9 cellular contexts compared by ENCODE assay signal in genomic region chr10:71837085-71837827, GRCh38. TPM values are rescaled to one million over a fixed set of nuclear protein-coding genes. Genes with fewer than 3 reads are reported as not detected.
DNase-seq lines count a peak whose midpoint lies in the region; ATAC-seq and TF ChIP-seq lines count a peak whose summit lies in the region.
"Had no signal": no experiment of that assay in that cellular context is flagged by ENCODE, and none has a peak within 500 bp of the region (broad histone marks: within the 10 kb centered on the region; RNA-seq: fewer than 3 reads in every experiment).

No MANE protein-coding gene starts in this region.

- peak overlapping the region; percentile 71 for H3K4me2 ChIP-seq in OCI-LY7 (ENCODE audit: low read length)
- H3K4me2 ChIP-seq: KMS-11 had no signal

- no peak for ATAC-seq in HG03565 (IDR thresholded peaks at IDR 0.05; ENCODE audit: unreplicated experiment)
- ATAC-seq in GM19328 (IDR thresholded peaks at IDR 0.05; ENCODE audit: unreplicated experiment) = no peak
- ATAC-seq in GM21423 (IDR thresholded peaks at IDR 0.05; ENCODE audit: unreplicated experiment) = no peak

- H2AFZ ChIP-seq in OCI-LY7 (ENCODE audit: low read length) = no peak overlapping the region

- H3K36me3 ChIP-seq in OCI-LY7 (ENCODE audit: insufficient read depth, low read length) = peaks cover 27% of the 10 kb centered on the region
- peaks cover 4 to 19% of the 10 kb centered on the region in 2 donors for H3K36me3 ChIP-seq in esophagus (ENCODE audit: control insufficient read depth in 2 of 2, insufficient read depth in 2 of 2, low read length in 1 of 2)

- peaks cover 90% of the 10 kb centered on the region for H3K79me2 ChIP-seq in OCI-LY7 (ENCODE audit: insufficient read depth, low read depth, low read length)

- POLR2A ChIA-PET in OCI-LY7 (lab: Charles Lee) = interaction anchor here (0.7 to 5.5 kb wide), 7 partner anchors 8 to 50 kb away, joined by 3 to 35 read pairs (median 4); partner anchors contain the start of gene PSAP

- intact Hi-C loops in OCI-LY7 (cut with micrococcal nuclease; ENCODE audit: unreplicated experiment) (loop anchor here (1.0 kb wide), 1 partner anchor 41 kb away; no protein-coding TSS in a partner anchor), posterior vena cava (cut with DNase I) (loop anchor here in 1 of 2 donors (10.0 kb wide), 2 partner anchors 58 to 62 kb away; partner anchors contain the start of gene VSIR)

- peak overlapping the region; percentile 87 for H3K27ac ChIP-seq in OCI-LY7 (ENCODE audit: low read depth, low read length, poor library complexity, severe bottlenecking)
- peak overlapping the region; percentile 53 to 56 for H3K27ac ChIP-seq in esophagus (ENCODE audit: low read depth in 2 of 2, low read length in 1 of 2)
- H3K27ac ChIP-seq: KMS-11 had no signal

- H3K4me3 ChIP-seq in OCI-LY7 (ENCODE audit: low read depth, low read length, poor library complexity, severe bottlenecking) (peak overlapping the region; percentile 55), esophagus (ENCODE audit: low read depth in 1 of 2, low read length in 2 of 2) (no peak overlapping the region)

- peaks cover 13% of the 10 kb centered on the region; the same call in 1 of the 2 replicates for H4K20me1 ChIP-seq in OCI-LY7 (ENCODE audit: insufficient read depth, low read length)

- DNase-seq in ELF-1 (ENCODE audit: low read depth, low spot score) (peak; percentile 67), OCI-LY7 (ENCODE audit: low spot score) (peak; percentile 77), posterior vena cava (ENCODE audit: low spot score) (peak; percentile 43)
- DNase-seq in activated CD8-positive, alpha-beta memory T cell treated with anti-CD3 and anti-CD28 coated beads for 24 hours = no peak

- H3K9me3 ChIP-seq in OCI-LY7 (ENCODE audit: low read length) (no peaks in the 10 kb centered on the region), esophagus (ENCODE audit: control insufficient read depth in 2 of 2, insufficient read depth in 1 of 2, low read depth in 1 of 2, low read length in 1 of 2) (no peaks in the 10 kb centered on the region)

- WGBS in esophagus, 2 donors = 72 to 73% methylated on average over 17 of the region's 17 CpGs

- no TSS peak for BruUV-seq in OCI-LY7 (replicated peaks; lab: Mats Ljungman, UMichigan)

- TF ChIP-seq CTCF in OCI-LY7 (conservative IDR thresholded peaks at IDR 0.05; ENCODE audit: low read length) = peak; percentile 98

- peaks cover 92% of the 10 kb centered on the region for H3K4me1 ChIP-seq in OCI-LY7 (ENCODE audit: insufficient read depth, low read length, poor library complexity, severe bottlenecking)
- peaks cover 10 to 29% of the 10 kb centered on the region in 2 donors for H3K4me1 ChIP-seq in esophagus (ENCODE audit: control insufficient read depth in 2 of 2, insufficient read depth in 2 of 2, low read length in 1 of 2)

- CTCF ChIA-PET in OCI-LY7 (lab: Charles Lee; ENCODE audit: unreplicated experiment) = interaction anchor here (1.0 to 1.4 kb wide), 3 partner anchors 14 to 59 kb away, joined by 3 to 9 read pairs (median 4); partner anchors contain the start of gene PSAP

- no peaks in the 10 kb centered on the region for H3K9me2 ChIP-seq in OCI-LY7 (ENCODE audit: insufficient read depth, low read length)

- no peaks in the 10 kb centered on the region for H3K27me3 ChIP-seq in esophagus (ENCODE audit: control insufficient read depth in 1 of 2, insufficient read depth in 2 of 2, low read length in 2 of 2)

RNA-seq across cellular contexts. Expression of gene PSAP, which starts 13.8 kb away (rescaled TPM):
- 156 and 163 TPM in 2 replicates for total RNA-seq in OCI-LY7 (2014; rRNA removed; shearing (Covaris generic))
- total RNA-seq in OCI-LY7 (2022) (186 and 200 TPM in 2 replicates), posterior vena cava (1,000 to 10,000 TPM in 1 of 2 donors, 100 to 1,000 TPM in 1; 787 to 1,159 TPM)
- polyA plus RNA-seq in esophagus = 100 to 1,000 TPM; 157 to 241 TPM
